Comparison of ENCODE assay signal across 8 cellular contexts in the genomic region with DNA sequence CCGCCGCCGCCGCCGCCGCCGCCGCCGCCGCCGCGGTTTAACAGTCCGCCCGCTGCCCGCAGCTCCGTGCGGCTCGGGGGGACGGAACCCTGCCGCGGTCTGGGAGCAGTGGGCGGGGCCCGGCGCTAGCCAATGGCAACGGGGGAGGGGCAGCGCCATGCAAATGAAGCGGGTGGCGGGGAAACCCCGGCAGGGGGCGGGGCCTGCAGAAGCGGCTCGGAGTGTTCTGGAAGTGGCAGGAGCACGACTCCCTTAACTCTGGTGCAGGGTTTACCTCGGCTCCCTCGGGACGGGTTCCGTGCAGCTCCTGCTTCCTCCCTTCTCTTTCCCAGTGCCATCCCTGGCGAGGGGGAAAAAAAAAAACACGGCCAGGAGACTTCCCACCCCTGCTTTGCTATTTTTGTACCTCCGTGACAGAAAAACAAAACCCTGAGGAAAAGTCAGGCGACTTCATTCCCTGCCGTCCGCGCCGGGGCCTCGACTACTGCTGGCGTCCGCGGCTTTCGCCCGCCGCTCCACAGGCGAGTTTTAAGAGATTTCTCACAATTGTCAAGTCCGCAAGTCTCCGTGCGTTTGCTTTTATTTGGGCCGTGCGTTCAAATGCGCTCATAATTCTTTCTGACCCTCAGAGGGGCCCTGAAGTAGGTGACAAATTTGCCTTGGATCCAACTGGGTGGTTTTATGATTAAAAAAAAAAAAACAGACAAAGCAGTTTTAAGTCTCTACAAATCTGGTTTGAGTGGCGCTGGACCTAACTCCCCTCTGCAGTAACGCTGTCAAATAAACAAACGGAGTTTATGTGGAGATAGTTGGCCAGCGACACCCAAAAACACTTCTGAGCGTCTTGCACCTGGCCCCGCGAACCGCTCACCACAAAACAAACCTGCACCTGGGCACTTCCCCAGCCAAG. TPM values are rescaled to one million over a fixed set of nuclear protein-coding genes. Genes with fewer than 3 reads are reported as not detected.
DNase-seq lines count a peak whose midpoint lies in the region; ATAC-seq and TF ChIP-seq lines count a peak whose summit lies in the region.

A gene with protein sequence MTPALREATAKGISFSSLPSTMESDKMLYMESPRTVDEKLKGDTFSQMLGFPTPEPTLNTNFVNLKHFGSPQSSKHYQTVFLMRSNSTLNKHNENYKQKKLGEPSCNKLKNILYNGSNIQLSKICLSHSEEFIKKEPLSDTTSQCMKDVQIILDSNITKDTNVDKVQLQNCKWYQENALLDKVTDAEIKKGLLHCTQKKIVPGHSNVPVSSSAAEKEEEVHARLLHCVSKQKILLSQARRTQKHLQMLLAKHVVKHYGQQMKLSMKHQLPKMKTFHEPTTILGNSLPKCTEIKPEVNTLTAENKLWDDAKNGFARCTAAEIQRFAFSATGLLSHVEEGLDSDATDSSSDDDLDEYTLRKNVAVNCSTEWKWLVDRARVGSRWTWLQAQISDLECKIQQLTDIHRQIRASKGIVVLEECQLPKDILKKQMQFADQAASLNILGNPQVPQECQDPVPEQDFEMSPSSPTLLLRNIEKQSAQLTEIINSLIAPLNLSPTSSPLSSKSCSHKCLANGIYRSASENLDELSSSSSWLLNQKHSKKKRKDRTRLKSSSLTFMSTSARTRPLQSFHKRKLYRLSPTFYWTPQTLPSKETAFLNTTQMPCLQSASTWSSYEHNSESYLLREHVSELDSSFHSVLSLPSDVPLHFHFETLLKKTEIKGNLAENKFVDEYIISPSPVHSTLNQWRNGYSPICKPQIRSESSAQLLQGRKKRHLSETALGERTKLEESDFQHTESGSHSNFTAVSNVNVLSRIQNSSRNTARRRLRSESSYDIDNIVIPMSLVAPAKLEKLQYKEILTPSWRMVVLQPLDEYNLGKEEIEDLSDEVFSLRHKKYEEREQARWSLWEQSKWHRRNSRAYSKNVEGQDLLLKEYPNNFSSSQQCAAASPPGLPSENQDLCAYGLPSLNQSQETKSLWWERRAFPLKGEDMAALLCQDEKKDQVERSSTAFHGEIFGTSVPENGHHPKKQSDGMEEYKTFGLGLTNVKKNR (minus strand): TSS at position 101 of the 910 bp plus-strand sequence. CDS start 16,827 bp downstream, outside the sequence.

- H3K9me3 ChIP-seq in liver (ENCODE audit: control insufficient read depth in 4 of 4, low read length in 3 of 4): no peaks in the 10 kb centered on the region

- peak within 1 kb of the TSS; percentile 75 to 98 (median 81) for H3K4me3 ChIP-seq in liver (ENCODE audit: low read depth in 1 of 3, low read length in 3 of 3)

- H3K27ac ChIP-seq in C4-2B (peak within 1 kb of the TSS; percentile 96), liver (ENCODE audit: low read depth in 1 of 2, low read length in 2 of 2) (peak within 1 kb of the TSS; percentile 100)

- DNase-seq in NCI-H748 (lab: John Stamatoyannopoulos, UW; ENCODE audit: unreplicated experiment): peak; percentile 97
- DNase-seq in activated CD4-positive, alpha-beta T cell treated with anti-CD3 and anti-CD28 coated beads, Interleukin-2, amount 50 U/mL, for 4 hours: peak; percentile 96
- peak; percentile 97 for DNase-seq in dermis blood vessel endothelial cell
- DNase-seq in stimulated activated CD4-positive, alpha-beta T cell treated with anti-CD3 and anti-CD28 coated beads, Interleukin-4, amount 100 ng/mL, for 1 hour: peak; percentile 97

- TF ChIP-seq CTCF in C4-2B (conservative IDR thresholded peaks at IDR 0.05) (0 out of 2 replicates have a peak, but pooled peaks have one; percentile 4), liver (IDR thresholded peaks at IDR 0.05; ENCODE audit: low read depth, low read length, missing input control) (no peak)

- peak in 1 of 2 donors; percentile 21 for TF ChIP-seq RAD21 in liver (IDR thresholded peaks at IDR 0.05)

- peaks cover 0 to 30% (median 21%) of the 10 kb centered on the region in 4 donors for H3K4me1 ChIP-seq in liver (ENCODE audit: control insufficient read depth in 4 of 4, insufficient read depth in 4 of 4, low read length in 3 of 4)

- H3K36me3 ChIP-seq in liver (ENCODE audit: control insufficient read depth in 4 of 4, insufficient read depth in 3 of 4, low read depth in 1 of 4, low read length in 3 of 4): no peaks in the 10 kb centered on the region

- H3K9ac ChIP-seq in liver (ENCODE audit: low read depth in 1 of 2, low read length in 2 of 2): peak within 1 kb of the TSS; percentile 85 to 98

- ATAC-seq in GM19395 (IDR thresholded peaks at IDR 0.05; ENCODE audit: unreplicated experiment): peak; percentile 65
- ATAC-seq in HG03558 (IDR thresholded peaks at IDR 0.05; ENCODE audit: extremely low read depth, unreplicated experiment): peak; percentile 55

- H3K27me3 ChIP-seq in liver (ENCODE audit: control insufficient read depth in 4 of 4, insufficient read depth in 4 of 4, low read length in 3 of 4): no peaks in the 10 kb centered on the region

- under 1% methylated on average over 67 of the region's 67 CpGs for WGBS in liver

TF ChIP-seq in liver, 16 proteins besides CTCF, POLR2A, EP300 and RAD21:
- TF ChIP-seq HNF4G (IDR thresholded peaks at IDR 0.05) (no peak), SP1 (IDR thresholded peaks at IDR 0.05) (peak; percentile 75), FOXA2 (IDR thresholded peaks at IDR 0.05) (no peak), TAF1 (conservative IDR thresholded peaks at IDR 0.05) (peak; percentile 90), YY1 (IDR thresholded peaks at IDR 0.05) (peak; percentile 68), GABPA (IDR thresholded peaks at IDR 0.05 in 1 of 2, conservative IDR thresholded peaks at IDR 0.05 in 1 of 2) (no peak)
- TF ChIP-seq, protein P1, sequence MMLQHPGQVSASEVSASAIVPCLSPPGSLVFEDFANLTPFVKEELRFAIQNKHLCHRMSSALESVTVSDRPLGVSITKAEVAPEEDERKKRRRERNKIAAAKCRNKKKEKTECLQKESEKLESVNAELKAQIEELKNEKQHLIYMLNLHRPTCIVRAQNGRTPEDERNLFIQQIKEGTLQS (IDR thresholded peaks at IDR 0.05): no peak
- TF ChIP-seq, protein P2, sequence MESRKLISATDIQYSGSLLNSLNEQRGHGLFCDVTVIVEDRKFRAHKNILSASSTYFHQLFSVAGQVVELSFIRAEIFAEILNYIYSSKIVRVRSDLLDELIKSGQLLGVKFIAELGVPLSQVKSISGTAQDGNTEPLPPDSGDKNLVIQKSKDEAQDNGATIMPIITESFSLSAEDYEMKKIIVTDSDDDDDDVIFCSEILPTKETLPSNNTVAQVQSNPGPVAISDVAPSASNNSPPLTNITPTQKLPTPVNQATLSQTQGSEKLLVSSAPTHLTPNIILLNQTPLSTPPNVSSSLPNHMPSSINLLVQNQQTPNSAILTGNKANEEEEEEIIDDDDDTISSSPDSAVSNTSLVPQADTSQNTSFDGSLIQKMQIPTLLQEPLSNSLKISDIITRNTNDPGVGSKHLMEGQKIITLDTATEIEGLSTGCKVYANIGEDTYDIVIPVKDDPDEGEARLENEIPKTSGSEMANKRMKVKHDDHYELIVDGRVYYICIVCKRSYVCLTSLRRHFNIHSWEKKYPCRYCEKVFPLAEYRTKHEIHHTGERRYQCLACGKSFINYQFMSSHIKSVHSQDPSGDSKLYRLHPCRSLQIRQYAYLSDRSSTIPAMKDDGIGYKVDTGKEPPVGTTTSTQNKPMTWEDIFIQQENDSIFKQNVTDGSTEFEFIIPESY (IDR thresholded peaks at IDR 0.05): no peak
- TF ChIP-seq, protein P3, sequence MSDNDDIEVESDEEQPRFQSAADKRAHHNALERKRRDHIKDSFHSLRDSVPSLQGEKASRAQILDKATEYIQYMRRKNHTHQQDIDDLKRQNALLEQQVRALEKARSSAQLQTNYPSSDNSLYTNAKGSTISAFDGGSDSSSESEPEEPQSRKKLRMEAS (IDR thresholded peaks at IDR 0.05): peak; percentile 70
- TF ChIP-seq, protein P4, sequence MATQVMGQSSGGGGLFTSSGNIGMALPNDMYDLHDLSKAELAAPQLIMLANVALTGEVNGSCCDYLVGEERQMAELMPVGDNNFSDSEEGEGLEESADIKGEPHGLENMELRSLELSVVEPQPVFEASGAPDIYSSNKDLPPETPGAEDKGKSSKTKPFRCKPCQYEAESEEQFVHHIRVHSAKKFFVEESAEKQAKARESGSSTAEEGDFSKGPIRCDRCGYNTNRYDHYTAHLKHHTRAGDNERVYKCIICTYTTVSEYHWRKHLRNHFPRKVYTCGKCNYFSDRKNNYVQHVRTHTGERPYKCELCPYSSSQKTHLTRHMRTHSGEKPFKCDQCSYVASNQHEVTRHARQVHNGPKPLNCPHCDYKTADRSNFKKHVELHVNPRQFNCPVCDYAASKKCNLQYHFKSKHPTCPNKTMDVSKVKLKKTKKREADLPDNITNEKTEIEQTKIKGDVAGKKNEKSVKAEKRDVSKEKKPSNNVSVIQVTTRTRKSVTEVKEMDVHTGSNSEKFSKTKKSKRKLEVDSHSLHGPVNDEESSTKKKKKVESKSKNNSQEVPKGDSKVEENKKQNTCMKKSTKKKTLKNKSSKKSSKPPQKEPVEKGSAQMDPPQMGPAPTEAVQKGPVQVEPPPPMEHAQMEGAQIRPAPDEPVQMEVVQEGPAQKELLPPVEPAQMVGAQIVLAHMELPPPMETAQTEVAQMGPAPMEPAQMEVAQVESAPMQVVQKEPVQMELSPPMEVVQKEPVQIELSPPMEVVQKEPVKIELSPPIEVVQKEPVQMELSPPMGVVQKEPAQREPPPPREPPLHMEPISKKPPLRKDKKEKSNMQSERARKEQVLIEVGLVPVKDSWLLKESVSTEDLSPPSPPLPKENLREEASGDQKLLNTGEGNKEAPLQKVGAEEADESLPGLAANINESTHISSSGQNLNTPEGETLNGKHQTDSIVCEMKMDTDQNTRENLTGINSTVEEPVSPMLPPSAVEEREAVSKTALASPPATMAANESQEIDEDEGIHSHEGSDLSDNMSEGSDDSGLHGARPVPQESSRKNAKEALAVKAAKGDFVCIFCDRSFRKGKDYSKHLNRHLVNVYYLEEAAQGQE (IDR thresholded peaks at IDR 0.05): peak; percentile 90

RNA-seq across cellular contexts. Expression of the gene that starts here (rescaled TPM):
- total RNA-seq in dermis blood vessel endothelial cell (14.1 and 29.1 TPM in 2 replicates), liver (10 to 100 TPM; 18.3 to 31.6 TPM)
- polyA plus RNA-seq in liver: 1 to 10 TPM; 2.1 to 4.4 TPM

Comparison
In these comparisons a context has a peak if more than half of its experiments do, and no peak if none do; other contexts are left out.
1. Peak in every context shown above with its lines: DNase-seq, ATAC-seq, H3K4me3 ChIP-seq and H3K27ac ChIP-seq.